ENCODE assay signal across 23 cellular contexts in the genomic region with DNA sequence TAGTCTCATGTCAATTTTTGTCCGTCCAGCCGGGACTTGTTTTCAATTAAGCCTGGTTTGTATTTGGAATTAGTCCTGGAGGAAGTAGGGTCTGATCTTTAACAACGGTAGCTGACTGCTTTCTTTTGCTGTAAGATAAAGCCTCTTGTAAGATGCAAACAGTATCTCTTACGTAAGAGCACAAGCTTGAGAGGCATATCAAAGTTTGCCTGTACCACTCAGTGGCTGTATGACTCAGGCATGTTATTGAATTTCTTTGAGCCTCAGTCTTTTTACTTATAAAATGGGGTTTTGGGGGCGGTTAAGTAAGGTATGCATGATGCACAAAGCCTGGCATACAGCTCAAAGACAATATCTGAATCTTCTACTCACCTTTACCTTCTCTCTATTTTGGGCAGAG.
DNase-seq lines count a peak whose midpoint lies in the region; ATAC-seq and TF ChIP-seq lines count a peak whose summit lies in the region.
"Had no signal": no experiment of that assay in that cellular context is flagged by ENCODE, and none has a peak within 500 bp of the region (broad histone marks: within the 10 kb centered on the region; RNA-seq: fewer than 3 reads in every experiment).

No MANE protein-coding gene starts in this region.

- 73% methylated on average over 4 of the region's 5 CpGs for WGBS in mesenchymal stem cell

- DNase-seq in OCI-M1 (lab: John Stamatoyannopoulos, UW) (peak; percentile 47), amniotic epithelial cell (ENCODE audit: low read depth) (peak; percentile 84), fibroblast of lung (ENCODE audit: low read depth in 2 of 2) (peak; percentile 16 to 46), mesenchymal stem cell (peak; percentile 22), NCI-H2196 treated with DMSO at 0.1 percent for 48 hours (lab: John Stamatoyannopoulos, UW; ENCODE audit: unreplicated experiment) (no peak)
- no peak for DNase-seq in stimulated activated CD4-positive, alpha-beta T cell treated with anti-CD3 and anti-CD28 coated beads, Interleukin-4, amount 100 ng/mL, for 24 hours
- DNase-seq: CD4-positive, alpha-beta T cell; DND-41; GOT3; Kasumi-1; MG63; NCI-H1092; NCI-H1436; NCI-H187 treated with DMSO at 0.1 percent for 48 hours; NCI-H2227 treated with DMSO at 0.1 percent for 48 hours; NCI-H510A treated with DMSO at 0.1 percent for 48 hours; NCI-H774; NK-92 treated with Interleukin-12 subunit alpha and Interleukin-12 subunit beta, amount 100 ng/mL, for 24 hours had no signal

- H2BK15ac ChIP-seq in mesenchymal stem cell (ENCODE audit: low read depth, poor library complexity, severe bottlenecking), result no peak overlapping the region

- H3K9ac ChIP-seq in fibroblast of lung (ENCODE audit: insufficient read depth, low read length), result no peak overlapping the region
- H3K9ac ChIP-seq in mesenchymal stem cell (ENCODE audit: low read length), result no peak overlapping the region
- H3K9ac ChIP-seq: BLaER1 had no signal

- H3K4me1 ChIP-seq in fibroblast of lung (ENCODE audit: control insufficient read depth, extremely low read depth, insufficient read depth, low read length), result no peaks in the 10 kb centered on the region
- no peaks in the 10 kb centered on the region for H3K4me1 ChIP-seq in mesenchymal stem cell (ENCODE audit: control insufficient read depth, insufficient read depth, low read depth, low read length)

- H2AFZ ChIP-seq in fibroblast of lung (ENCODE audit: low read length), result no peak overlapping the region
- no peak overlapping the region for H2AFZ ChIP-seq in mesenchymal stem cell (ENCODE audit: low read depth, low read length)

- TF ChIP-seq CTCF in fibroblast of lung (conservative IDR thresholded peaks at IDR 0.05 in 1 of 2, IDR thresholded peaks at IDR 0.05 in 1 of 2; ENCODE audit: low read depth in 1 of 2, low read length in 2 of 2), result no peak

- no peak overlapping the region for H3K23ac ChIP-seq in mesenchymal stem cell (ENCODE audit: low read length in 2 of 2)

- H3K4me2 ChIP-seq in fibroblast of lung (ENCODE audit: extremely low read depth, insufficient read depth, low read length) (no peak overlapping the region), mesenchymal stem cell (ENCODE audit: low read length, poor library complexity, severe bottlenecking) (no peak overlapping the region)
- H3K4me2 ChIP-seq: BLaER1 had no signal

- H2BK12ac ChIP-seq in mesenchymal stem cell (ENCODE audit: low read length in 2 of 2), result no peak overlapping the region

- no peak overlapping the region for H3K18ac ChIP-seq in mesenchymal stem cell (ENCODE audit: low read depth in 1 of 2, low read length in 2 of 2)

- no peak overlapping the region for H2AK5ac ChIP-seq in mesenchymal stem cell (ENCODE audit: low read length, severe bottlenecking)

- no peak overlapping the region for H4K91ac ChIP-seq in mesenchymal stem cell (ENCODE audit: low read length)

- H3K9me3 ChIP-seq in fibroblast of lung (ENCODE audit: control insufficient read depth, insufficient read depth, low read depth, low read length) (no peaks in the 10 kb centered on the region), mesenchymal stem cell (ENCODE audit: control insufficient read depth, low read length) (no peaks in the 10 kb centered on the region)
- H3K9me3 ChIP-seq: BLaER1, MG63 had no signal

- H3K14ac ChIP-seq in mesenchymal stem cell (ENCODE audit: low read length in 2 of 2), result no peak overlapping the region

- no peak overlapping the region for H4K8ac ChIP-seq in mesenchymal stem cell (ENCODE audit: low read length)

- H3K79me1 ChIP-seq in mesenchymal stem cell (replicated peaks; ENCODE audit: low read length, poor library complexity, severe bottlenecking), result no peaks in the 10 kb centered on the region

- H3K4me3 ChIP-seq in fibroblast of lung (replicated peaks in 1 of 4; ENCODE audit: control extremely low read depth in 1 of 4, insufficient read depth in 1 of 4, low read depth in 3 of 4, low read length in 4 of 4), result no peak overlapping the region
- H3K4me3 ChIP-seq in mesenchymal stem cell (ENCODE audit: insufficient read depth in 1 of 2, low read depth in 1 of 2, low read length in 2 of 2), result no peak overlapping the region
- H3K4me3 ChIP-seq: BLaER1, MG63 had no signal

- no peaks in the 10 kb centered on the region for H3K36me3 ChIP-seq in fibroblast of lung (ENCODE audit: control insufficient read depth, insufficient read depth, low read length)
- peaks cover 0 to 8% of the 10 kb centered on the region in 2 experiments for H3K36me3 ChIP-seq in mesenchymal stem cell (ENCODE audit: control insufficient read depth in 1 of 2, insufficient read depth in 2 of 2, low read depth in 1 of 2, low read length in 2 of 2)
- H3K36me3 ChIP-seq: MG63 had no signal

- no peak overlapping the region for H3K27ac ChIP-seq in fibroblast of lung (ENCODE audit: insufficient read depth, low read length)
- no peak overlapping the region for H3K27ac ChIP-seq in mesenchymal stem cell (ENCODE audit: low read length, poor library complexity, severe bottlenecking)
- H3K27ac ChIP-seq: BLaER1 had no signal

- H3K27me3 ChIP-seq in fibroblast of lung (ENCODE audit: control insufficient read depth, insufficient read depth, low read length) (no peaks in the 10 kb centered on the region), mesenchymal stem cell (ENCODE audit: control insufficient read depth in 1 of 2, insufficient read depth in 1 of 2, low read length in 2 of 2) (no peaks in the 10 kb centered on the region)
- H3K27me3 ChIP-seq: BLaER1, MG63 had no signal

- H3K79me2 ChIP-seq in fibroblast of lung (ENCODE audit: control insufficient read depth, insufficient read depth, low read length), result no peaks in the 10 kb centered on the region

- H2BK120ac ChIP-seq in mesenchymal stem cell (ENCODE audit: low read depth, low read length), result no peak overlapping the region

- no peak for ATAC-seq in GM21723 (IDR thresholded peaks at IDR 0.05; ENCODE audit: unreplicated experiment)
- ATAC-seq: HCT116, Panc1, SK-N-SH treated with all-trans-retinoic acid at 6 μM for 48 hours had no signal

- H4K20me1 ChIP-seq in fibroblast of lung (ENCODE audit: control insufficient read depth, extremely low read depth, insufficient read depth, low read length), result no peaks in the 10 kb centered on the region
- H4K20me1 ChIP-seq: BLaER1 had no signal

- H2BK5ac ChIP-seq in mesenchymal stem cell (ENCODE audit: low read depth, low read length, poor library complexity, severe bottlenecking), result no peak overlapping the region

- H3K4ac ChIP-seq in mesenchymal stem cell (ENCODE audit: low read depth in 1 of 2, low read length in 2 of 2), result no peak overlapping the region

Comparison
In these comparisons a context has a peak if more than half of its experiments do, and no peak if none do; other contexts are left out.
1. DNase-seq: peak in OCI-M1 (single experiment), amniotic epithelial cell (single experiment), fibroblast of lung (2 of 2) and mesenchymal stem cell (single experiment); none in NCI-H2196 treated with DMSO at 0.1 percent for 48 hours (single experiment) and stimulated activated CD4-positive, alpha-beta T cell treated with anti-CD3 and anti-CD28 coated beads, Interleukin-4, amount 100 ng/mL, for 24 hours (single experiment).